ENCODE assay signal across 1 cellular context in genomic region chr1:211260161-211261107, GRCh38.
TF ChIP-seq lines count a peak whose summit lies in the region.

No MANE protein-coding gene starts in this region.

TF ChIP-seq in GM12878, 131 proteins besides CTCF, POLR2A, EP300 and RAD21 (continued from another document and continues in another):
- TF ChIP-seq ZNF687 (IDR thresholded peaks at IDR 0.05) (no peak), BCL3 (IDR thresholded peaks at IDR 0.05; ENCODE audit: borderline replicate concordance, insufficient read depth, low read depth, low read length, poor library complexity, severe bottlenecking) (no peak), TCF7 (IDR thresholded peaks at IDR 0.05; ENCODE audit: borderline replicate concordance) (no peak), IKZF1 (conservative IDR thresholded peaks at IDR 0.05) (peak; percentile 25), RFX5 (IDR thresholded peaks at IDR 0.05; ENCODE audit: low read depth, low read length) (no peak), HDAC2 (IDR thresholded peaks at IDR 0.05) (no peak), EED (IDR thresholded peaks at IDR 0.05; ENCODE audit: low read depth) (no peak), PAX8 (IDR thresholded peaks at IDR 0.05) (no peak), GABPA (IDR thresholded peaks at IDR 0.05; ENCODE audit: low read depth) (no peak), ZBTB11 (CRISPR knock-in tag; IDR thresholded peaks at IDR 0.05) (no peak), POLR2AphosphoS5 (IDR thresholded peaks at IDR 0.05; ENCODE audit: low read length) (0 out of 2 replicates have a peak, but pooled peaks have one; percentile 27), SMARCA5 (IDR thresholded peaks at IDR 0.05) (no peak), CREB1 (IDR thresholded peaks at IDR 0.05; ENCODE audit: low read depth) (0 out of 2 replicates have a peak, but pooled peaks have one; percentile 11), SIX5 (IDR thresholded peaks at IDR 0.05; ENCODE audit: low read depth, low read length, severe bottlenecking) (no peak), ZBTB40 (IDR thresholded peaks at IDR 0.05; ENCODE audit: borderline replicate concordance) (no peak), YY1 (IDR thresholded peaks at IDR 0.05; ENCODE audit: low read depth, low read length) (peak; percentile 27; the same call in 1 of the 2 replicates), SRF (IDR thresholded peaks at IDR 0.05; ENCODE audit: low read depth in 2 of 2, low read length in 2 of 2) (no peak), E2F8 (IDR thresholded peaks at IDR 0.05; ENCODE audit: low read depth, partially characterized antibody) (no peak), ESRRA (IDR thresholded peaks at IDR 0.05; ENCODE audit: low read length) (no peak), CHD2 (IDR thresholded peaks at IDR 0.05; ENCODE audit: borderline replicate concordance, low read depth, low read length) (0 out of 2 replicates have a peak, but pooled peaks have one; percentile 15), ZBTB4 (CRISPR knock-in tag; IDR thresholded peaks at IDR 0.05) (no peak), SKIL (IDR thresholded peaks at IDR 0.05; ENCODE audit: low read depth, poor library complexity, severe bottlenecking) (peak; percentile 29), CBX5 (IDR thresholded peaks at IDR 0.05; ENCODE audit: low read depth) (no peak), E2F4 (IDR thresholded peaks at IDR 0.05; ENCODE audit: low read depth, low read length) (no peak), KLF5 (IDR thresholded peaks at IDR 0.05; ENCODE audit: partially characterized antibody) (no peak), SPI1 (IDR thresholded peaks at IDR 0.05; ENCODE audit: borderline replicate concordance, insufficient read depth, low read depth, low read length) (no peak), BCL11A (IDR thresholded peaks at IDR 0.05; ENCODE audit: low read depth, low read length) (no peak), NFXL1 (IDR thresholded peaks at IDR 0.05; ENCODE audit: borderline replicate concordance) (no peak), NR2C1 (IDR thresholded peaks at IDR 0.05) (no peak)
